In genomic region chr9:124260769-124261603, GRCh38 we compare ENCODE assay signal across 8 cellular contexts. TPM values are rescaled to one million over a fixed set of nuclear protein-coding genes. Genes with fewer than 3 reads are reported as not detected.
DNase-seq lines count a peak whose midpoint lies in the region; ATAC-seq and TF ChIP-seq lines count a peak whose summit lies in the region.

No MANE protein-coding gene starts in this region.

- H3K27ac Mint-ChIP-seq in activated CD4-positive, alpha-beta T cell treated with anti-CD3 and anti-CD28 coated beads, Interleukin-2, amount 10 ng/mL, durations not matched to agents 24 days and 14 days, result peak overlapping the region; percentile 48
- peak overlapping the region; percentile 43 for H3K27ac Mint-ChIP-seq in stimulated activated effector memory CD8-positive, alpha-beta T cell treated with anti-CD3 and anti-CD28 coated beads, Interleukin-12 subunit alpha, Interleukin-12 subunit beta, amount 100 ng/mL, for 72 hours

- peaks cover 44% of the 10 kb centered on the region for H3K4me1 Mint-ChIP-seq in activated CD4-positive, alpha-beta T cell treated with anti-CD3 and anti-CD28 coated beads, Interleukin-2, amount 10 ng/mL, durations not matched to agents 24 days and 14 days
- H3K4me1 Mint-ChIP-seq in stimulated activated effector memory CD8-positive, alpha-beta T cell treated with anti-CD3 and anti-CD28 coated beads, Interleukin-12 subunit alpha, Interleukin-12 subunit beta, amount 100 ng/mL, for 72 hours, result peaks cover 62% of the 10 kb centered on the region

- intact Hi-C loops in activated CD4-positive, alpha-beta T cell treated with anti-CD3 and anti-CD28 coated beads, Interleukin-2, amount 10 ng/mL, durations not matched to agents 24 days and 14 days (cut with micrococcal nuclease), result no loop called here

- H3K4me3 ChIP-seq in WI38 (ENCODE audit: low read depth, low read length), result peak overlapping the region; percentile 92

- DNase-seq in activated CD4-positive, alpha-beta T cell treated with anti-CD3 and anti-CD28 coated beads, Interleukin-2, amount 10 ng/mL, durations not matched to agents 24 days and 14 days, result no peak
- DNase-seq in activated CD4-positive, alpha-beta T cell treated with anti-CD3 and anti-CD28 coated beads, Interleukin-2, amount 50 U/mL, for 1 hour, result no peak
- DNase-seq in hepatic stellate cell (ENCODE audit: low spot score) (peak; percentile 64), activated gamma-delta T cell treated with Interleukin-2 at 50 U/mL for 16 hours (no peak), NCI-H128 (lab: John Stamatoyannopoulos, UW; ENCODE audit: unreplicated experiment) (no peak), NCI-H774 (lab: John Stamatoyannopoulos, UW) (no peak)
- DNase-seq in stimulated activated effector memory CD8-positive, alpha-beta T cell treated with anti-CD3 and anti-CD28 coated beads, Interleukin-12 subunit alpha, Interleukin-12 subunit beta, amount 100 ng/mL, for 72 hours (ENCODE audit: low spot score in 2 of 2), result no peak

- no peaks in the 10 kb centered on the region for H3K9me3 Mint-ChIP-seq in activated CD4-positive, alpha-beta T cell treated with anti-CD3 and anti-CD28 coated beads, Interleukin-2, amount 10 ng/mL, durations not matched to agents 24 days and 14 days
- H3K9me3 Mint-ChIP-seq in stimulated activated effector memory CD8-positive, alpha-beta T cell treated with anti-CD3 and anti-CD28 coated beads, Interleukin-12 subunit alpha, Interleukin-12 subunit beta, amount 100 ng/mL, for 72 hours, result no peaks in the 10 kb centered on the region

- no peak for ATAC-seq in stimulated activated effector memory CD8-positive, alpha-beta T cell treated with anti-CD3 and anti-CD28 coated beads, Interleukin-12 subunit alpha, Interleukin-12 subunit beta, amount 100 ng/mL, for 72 hours

- no peak for TF ChIP-seq CTCF in WI38 (IDR thresholded peaks at IDR 0.05; ENCODE audit: low read depth, low read length)

- peaks cover 49% of the 10 kb centered on the region for H3K27me3 Mint-ChIP-seq in activated CD4-positive, alpha-beta T cell treated with anti-CD3 and anti-CD28 coated beads, Interleukin-2, amount 10 ng/mL, durations not matched to agents 24 days and 14 days

- peaks cover 7% of the 10 kb centered on the region for H3K36me3 Mint-ChIP-seq in activated CD4-positive, alpha-beta T cell treated with anti-CD3 and anti-CD28 coated beads, Interleukin-2, amount 10 ng/mL, durations not matched to agents 24 days and 14 days (ENCODE audit: low read depth)
- H3K36me3 Mint-ChIP-seq in stimulated activated effector memory CD8-positive, alpha-beta T cell treated with anti-CD3 and anti-CD28 coated beads, Interleukin-12 subunit alpha, Interleukin-12 subunit beta, amount 100 ng/mL, for 72 hours, result peaks cover 17% of the 10 kb centered on the region

- H3K4me3 Mint-ChIP-seq in activated CD4-positive, alpha-beta T cell treated with anti-CD3 and anti-CD28 coated beads, Interleukin-2, amount 10 ng/mL, durations not matched to agents 24 days and 14 days, result peak overlapping the region; percentile 50
- H3K4me3 Mint-ChIP-seq in stimulated activated effector memory CD8-positive, alpha-beta T cell treated with anti-CD3 and anti-CD28 coated beads, Interleukin-12 subunit alpha, Interleukin-12 subunit beta, amount 100 ng/mL, for 72 hours, result no peak overlapping the region

RNA-seq across cellular contexts. Expression of gene NEK6, which starts 3.2 kb away (rescaled TPM):
- total RNA-seq in activated CD4-positive, alpha-beta T cell treated with anti-CD3 and anti-CD28 coated beads, Interleukin-2, amount 10 ng/mL, durations not matched to agents 24 days and 14 days, result 26.4 and 32.5 TPM in 2 replicates
